ENCODE assay signal across 15 cellular contexts in the genomic region with DNA sequence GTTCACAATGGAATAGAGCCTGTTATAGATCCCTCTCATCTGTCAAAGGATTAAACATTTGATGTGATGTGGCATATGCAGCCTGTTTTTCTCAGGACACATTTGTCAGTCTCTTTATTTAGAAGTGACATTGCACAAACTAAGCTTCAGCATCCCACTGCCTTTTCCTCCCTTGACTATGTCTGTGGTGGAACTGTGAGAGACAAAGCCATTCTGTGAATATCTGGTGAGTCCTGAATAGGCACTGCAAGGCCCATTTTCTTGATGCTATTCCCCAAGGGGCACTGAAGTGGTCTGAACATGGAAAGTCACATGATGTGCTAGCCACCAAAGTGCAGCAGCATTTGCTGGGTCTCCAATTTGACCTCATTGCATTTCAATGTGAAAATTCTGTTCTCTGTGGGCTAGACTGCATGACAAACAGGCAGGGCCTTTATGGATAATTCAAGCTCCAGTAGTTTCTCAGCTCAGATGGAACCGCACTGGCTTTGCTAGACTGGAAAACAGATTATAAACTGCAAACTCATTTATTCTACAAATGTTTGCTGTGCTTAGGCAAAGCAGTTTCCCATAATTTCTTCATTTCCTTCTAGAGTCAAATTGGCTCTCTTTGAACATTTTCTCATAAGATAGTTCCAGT.
A peak's percentile ranks its signal among the peaks of the same experiment; 100 is the strongest.
DNase-seq lines count a peak whose midpoint lies in the region; FAIRE-seq and TF ChIP-seq lines count a peak whose summit lies in the region.
"Had no signal": no experiment of that assay in that cellular context is flagged by ENCODE, and none has a peak within 500 bp of the region (broad histone marks: within the 10 kb centered on the region; RNA-seq: fewer than 3 reads in every experiment).

No MANE protein-coding gene starts in this region.

- DNase-seq in G401 (ENCODE audit: low spot score): peak; percentile 9
- no peak for DNase-seq in dorsolateral prefrontal cortex
- peak; percentile 90 for DNase-seq in myocyte (ENCODE audit: low read depth)
- DNase-seq in substantia nigra (lab: John Stamatoyannopoulos, UW): peak in 2 of 49 donors; percentile 5 to 6
- no peak for DNase-seq in NCI-H1930 (lab: John Stamatoyannopoulos, UW)
- DNase-seq in GM12891 (ENCODE audit: insufficient read length, low spot score): no peak
- DNase-seq in GM03348 (ENCODE audit: low spot score): no peak
- DNase-seq: NCI-H1105, NCI-H2081 treated with DMSO at 0.1 percent for 48 hours, NCI-H510A treated with DMSO at 0.1 percent for 48 hours, NCI-H774 had no signal

- TF ChIP-seq CTCF in dorsolateral prefrontal cortex (IDR thresholded peaks at IDR 0.05 in 54 of 56, conservative IDR thresholded peaks at IDR 0.05 in 2 of 56; ENCODE audit: low read depth in 1 of 56, partially characterized antibody in 56 of 56): no peak

- no peak for TF ChIP-seq POLR2A in GM12891 (IDR thresholded peaks at IDR 0.05; ENCODE audit: low read depth, low read length)

- H3K27ac ChIP-seq in dorsolateral prefrontal cortex (peak overlapping the region in 52 of 59 donors; percentile 2 to 83 (median 54)), substantia nigra (ENCODE audit: low read depth, low read length, poor library complexity, severe bottlenecking) (peak overlapping the region; percentile 3)
- H3K27ac ChIP-seq: C4-2B had no signal

- in situ Hi-C loops in G401 (cut with HindIII; ENCODE audit: low sequenced_read_pairs): no loop called here

- H3K4me3 ChIP-seq in dorsolateral prefrontal cortex: no peak overlapping the region
- H3K4me3 ChIP-seq: K562 had no signal

- no peak for FAIRE-seq in GM12891 (lab: Jason Lieb, UNC)
- FAIRE-seq: D721Med, H54, K562 had no signal

- H3K27me3 ChIP-seq in dorsolateral prefrontal cortex: no peaks in the 10 kb centered on the region

- intact Hi-C loops in dorsolateral prefrontal cortex (cut with DNase I): no loop called here

TF ChIP-seq in GM12891, 5 proteins besides CTCF, POLR2A, EP300 and RAD21:
- no peak for TF ChIP-seq PAX5 (IDR thresholded peaks at IDR 0.05; ENCODE audit: insufficient read depth, low read length, severe bottlenecking)
- no peak for TF ChIP-seq TAF1 (IDR thresholded peaks at IDR 0.05; ENCODE audit: low read depth, low read length)
- no peak for TF ChIP-seq SPI1 (IDR thresholded peaks at IDR 0.05; ENCODE audit: low read depth, low read length)
- no peak for TF ChIP-seq POLR2AphosphoS5 (IDR thresholded peaks at IDR 0.05; ENCODE audit: low read depth, low read length)
- no peak for TF ChIP-seq POU2F2 (IDR thresholded peaks at IDR 0.05; ENCODE audit: low read depth, low read length)
TF ChIP-seq in GM12891: peak in this region for 0.

Comparison
In these comparisons a context has a peak if more than half of its experiments do, and no peak if none do; other contexts are left out.
1. DNase-seq: peak in G401 (single experiment) and myocyte (single experiment); none in dorsolateral prefrontal cortex (0 of 10), NCI-H1930 (0 of 2), GM12891 (single experiment) and GM03348 (single experiment).